ENCODE assay signal across 5 cellular contexts in genomic region chr3:23484386-23484785, GRCh38.
"Had no signal": no experiment of that assay in that cellular context is flagged by ENCODE, and none has a peak within 500 bp of the region (broad histone marks: within the 10 kb centered on the region; RNA-seq: fewer than 3 reads in every experiment).

No MANE protein-coding gene starts in this region.

- DNase-seq: H9, HCEC 1CT, IMR-90 had no signal

- H3K4me3 ChIP-seq: GM23338, K562 had no signal

- H3K4me2 ChIP-seq: GM23338 had no signal

- H2AFZ ChIP-seq: GM23338 had no signal

- ATAC-seq: GM23338, K562 had no signal
